Comparison of ENCODE assay signal across 10 cellular contexts in genomic region chr19:14337510-14337909, GRCh38.
DNase-seq lines count a peak whose midpoint lies in the region; ATAC-seq and TF ChIP-seq lines count a peak whose summit lies in the region.
"Had no signal": no experiment of that assay in that cellular context is flagged by ENCODE, and none has a peak within 500 bp of the region (broad histone marks: within the 10 kb centered on the region; RNA-seq: fewer than 3 reads in every experiment).

No MANE protein-coding gene starts in this region.

- H3K9me3 Mint-ChIP-seq in stimulated activated effector memory CD8-positive, alpha-beta T cell treated with anti-CD3 and anti-CD28 coated beads, Interleukin-12 subunit alpha, Interleukin-12 subunit beta, amount 100 ng/mL, for 72 hours: no peaks in the 10 kb centered on the region

- no peak for TF ChIP-seq CTCF in RWPE2 (IDR thresholded peaks at IDR 0.05; ENCODE audit: poor library complexity, severe bottlenecking)

- no peaks in the 10 kb centered on the region for H3K9me3 ChIP-seq in RWPE2 (ENCODE audit: severe bottlenecking)
- H3K9me3 ChIP-seq: Caco-2, SJSA1 had no signal

- no peak overlapping the region for H3K4me3 Mint-ChIP-seq in stimulated activated effector memory CD8-positive, alpha-beta T cell treated with anti-CD3 and anti-CD28 coated beads, Interleukin-12 subunit alpha, Interleukin-12 subunit beta, amount 100 ng/mL, for 72 hours

- H3K27ac Mint-ChIP-seq in stimulated activated effector memory CD8-positive, alpha-beta T cell treated with anti-CD3 and anti-CD28 coated beads, Interleukin-12 subunit alpha, Interleukin-12 subunit beta, amount 100 ng/mL, for 72 hours: no peak overlapping the region

- H3K27me3 ChIP-seq in RWPE2 (ENCODE audit: insufficient read depth, poor library complexity, severe bottlenecking): no peaks in the 10 kb centered on the region
- H3K27me3 ChIP-seq: SJSA1 had no signal

- H3K36me3 Mint-ChIP-seq in stimulated activated effector memory CD8-positive, alpha-beta T cell treated with anti-CD3 and anti-CD28 coated beads, Interleukin-12 subunit alpha, Interleukin-12 subunit beta, amount 100 ng/mL, for 72 hours: no peaks in the 10 kb centered on the region

- H3K27ac ChIP-seq in RWPE2 (ENCODE audit: poor library complexity, severe bottlenecking): no peak overlapping the region
- H3K27ac ChIP-seq: SJSA1 had no signal

- no peak overlapping the region for H3K4me3 ChIP-seq in RWPE2 (ENCODE audit: severe bottlenecking)
- H3K4me3 ChIP-seq: SJSA1 had no signal

- DNase-seq in activated T-cell treated with anti-CD3 and anti-CD28 coated beads for 1 hour (ENCODE audit: low read depth) (peak; percentile 29), activated T-cell treated with anti-CD3 and anti-CD28 coated beads for 4 hours (no peak), RWPE2 (ENCODE audit: low spot score) (no peak), ecto neural progenitor cell (ENCODE audit: low spot score) (no peak), GOT3 (lab: John Stamatoyannopoulos, UW) (no peak)
- peak; percentile 37 for DNase-seq in central memory CD4-positive, alpha-beta T cell
- DNase-seq in stimulated activated effector memory CD8-positive, alpha-beta T cell treated with anti-CD3 and anti-CD28 coated beads, Interleukin-12 subunit alpha, Interleukin-12 subunit beta, amount 100 ng/mL, for 72 hours (ENCODE audit: low spot score in 2 of 2): peak in 1 of 2 donors; percentile 68

- no peaks in the 10 kb centered on the region for H3K4me1 Mint-ChIP-seq in stimulated activated effector memory CD8-positive, alpha-beta T cell treated with anti-CD3 and anti-CD28 coated beads, Interleukin-12 subunit alpha, Interleukin-12 subunit beta, amount 100 ng/mL, for 72 hours

- ATAC-seq in RWPE2 (ENCODE audit: low read depth) (peak; percentile 46; the same call in 2 of the 3 replicates), GM21526 (IDR thresholded peaks at IDR 0.05; ENCODE audit: low FRiP score, unreplicated experiment) (no peak)
- ATAC-seq in stimulated activated effector memory CD8-positive, alpha-beta T cell treated with anti-CD3 and anti-CD28 coated beads, Interleukin-12 subunit alpha, Interleukin-12 subunit beta, amount 100 ng/mL, for 72 hours: peak; percentile 22

- no peaks in the 10 kb centered on the region for H3K4me1 ChIP-seq in RWPE2 (ENCODE audit: insufficient read depth, poor library complexity, severe bottlenecking)
- H3K4me1 ChIP-seq: Caco-2, SJSA1 had no signal

- H3K36me3 ChIP-seq in RWPE2 (ENCODE audit: low read depth): no peaks in the 10 kb centered on the region
- H3K36me3 ChIP-seq: SJSA1 had no signal

Comparison
In these comparisons a context has a peak if more than half of its experiments do, and no peak if none do; other contexts are left out.
1. DNase-seq: peak in activated T-cell treated with anti-CD3 and anti-CD28 coated beads for 1 hour (single experiment) and central memory CD4-positive, alpha-beta T cell (single experiment); none in activated T-cell treated with anti-CD3 and anti-CD28 coated beads for 4 hours (single experiment), RWPE2 (single experiment), ecto neural progenitor cell (single experiment) and GOT3 (single experiment).